ENCODE assay signal across 16 cellular contexts in genomic region chr1:18015719-18016118, GRCh38.
DNase-seq lines count a peak whose midpoint lies in the region; ATAC-seq lines count a peak whose summit lies in the region.
"Had no signal": no experiment of that assay in that cellular context is flagged by ENCODE, and none has a peak within 500 bp of the region (broad histone marks: within the 10 kb centered on the region; RNA-seq: fewer than 3 reads in every experiment).

No MANE protein-coding gene starts in this region.

- peak; percentile 37 for DNase-seq in DMS 273 (lab: John Stamatoyannopoulos, UW; ENCODE audit: unreplicated experiment)
- no peak for DNase-seq in DMS 273 treated with DMSO at 0.1 percent for 48 hours (lab: John Stamatoyannopoulos, UW)
- peak; percentile 9 for DNase-seq in NCI-H510A treated with DMSO at 0.1 percent for 48 hours (lab: John Stamatoyannopoulos, UW)
- no peak for DNase-seq in NCI-H510A (lab: John Stamatoyannopoulos, UW)
- peak; percentile 83 for DNase-seq in cerebellum (ENCODE audit: low spot score)
- no peak for DNase-seq in middle frontal gyrus (ENCODE audit: extremely low spot score, low spot score)
- DNase-seq in iPS-NIHi7 (ENCODE audit: extremely low spot score), result no peak
- DNase-seq: Caco-2; CD8-positive, alpha-beta memory T cell; DMS79 treated with DMSO at 0.1 percent for 48 hours; EL; GDM1; GM23248; IMR-90 had no signal

- no peak for ATAC-seq in GM21447 (IDR thresholded peaks at IDR 0.05; ENCODE audit: unreplicated experiment)
- ATAC-seq: HCT116 had no signal

Comparison
In these comparisons a context has a peak if more than half of its experiments do, and no peak if none do; other contexts are left out.
1. DNase-seq: peak in DMS 273 (single experiment), NCI-H510A treated with DMSO at 0.1 percent for 48 hours (single experiment) and cerebellum (single experiment); none in DMS 273 treated with DMSO at 0.1 percent for 48 hours (single experiment), NCI-H510A (single experiment), middle frontal gyrus (single experiment) and iPS-NIHi7 (single experiment).